8 cellular contexts compared by ENCODE assay signal in the genomic region with DNA sequence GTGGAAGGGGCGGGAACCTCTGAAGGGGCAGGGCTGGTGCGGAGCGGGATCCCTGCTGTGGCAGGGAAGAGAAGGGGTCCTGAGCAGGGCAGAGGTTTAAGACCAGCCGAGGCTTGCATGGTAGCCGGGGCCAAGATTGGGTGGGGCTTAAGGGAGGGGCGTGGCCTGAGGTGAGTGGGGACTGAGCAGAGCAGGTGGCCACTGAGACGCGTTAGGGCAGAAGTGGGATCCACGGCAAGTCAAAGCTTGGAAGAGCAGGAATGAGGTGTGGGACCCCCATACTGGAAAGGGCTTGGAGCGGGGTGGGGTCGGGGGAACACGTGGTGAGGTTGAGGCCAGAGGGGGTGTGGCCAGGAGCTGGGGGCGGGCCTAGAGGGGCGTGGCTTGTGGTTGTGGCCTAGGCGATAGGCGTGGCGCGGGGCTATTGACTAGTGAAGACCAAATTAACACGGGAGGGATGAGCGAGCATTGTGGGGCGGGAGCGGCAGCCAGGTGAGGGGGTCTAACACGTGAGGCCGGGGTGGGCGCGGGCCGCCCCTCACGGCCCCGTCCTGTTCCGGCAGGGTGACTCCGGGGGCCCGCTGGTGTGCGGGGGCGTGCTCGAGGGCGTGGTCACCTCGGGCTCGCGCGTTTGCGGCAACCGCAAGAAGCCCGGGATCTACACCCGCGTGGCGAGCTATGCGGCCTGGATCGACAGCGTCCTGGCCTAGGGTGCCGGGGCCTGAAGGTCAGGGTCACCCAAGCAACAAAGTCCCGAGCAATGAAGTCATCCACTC. TPM values are rescaled to one million over a fixed set of nuclear protein-coding genes. Genes with fewer than 3 reads are reported as not detected.
DNase-seq lines count a peak whose midpoint lies in the region; ATAC-seq, FAIRE-seq and TF ChIP-seq lines count a peak whose summit lies in the region.

No MANE protein-coding gene starts in this region.

- peaks cover 3% of the 10 kb centered on the region for H3K36me3 Mint-ChIP-seq in activated naive CD4-positive, alpha-beta T cell treated with anti-CD3 and anti-CD28 coated beads, Interleukin-2, amount 50 U/mL, for 24 hours

- TF ChIP-seq POLR2A in GM12891 (IDR thresholded peaks at IDR 0.05; ENCODE audit: low read depth, low read length), result no peak

- no peaks in the 10 kb centered on the region for H3K27me3 Mint-ChIP-seq in activated naive CD4-positive, alpha-beta T cell treated with anti-CD3 and anti-CD28 coated beads, Interleukin-2, amount 50 U/mL, for 24 hours

- no peak for ATAC-seq in HG02571 (IDR thresholded peaks at IDR 0.05; ENCODE audit: unreplicated experiment)
- ATAC-seq in GM21360 (IDR thresholded peaks at IDR 0.05; ENCODE audit: unreplicated experiment), result no peak

- peaks cover 20% of the 10 kb centered on the region for H3K4me1 Mint-ChIP-seq in activated naive CD4-positive, alpha-beta T cell treated with anti-CD3 and anti-CD28 coated beads, Interleukin-2, amount 50 U/mL, for 24 hours

- DNase-seq in GM12891 (ENCODE audit: insufficient read length, low spot score) (no peak), SW480 (ENCODE audit: low spot score) (peak; percentile 47), NCI-H2081 treated with DMSO at 0.1 percent for 48 hours (lab: John Stamatoyannopoulos, UW) (no peak)
- peak; percentile 47 to 69 (median 48) for DNase-seq in stimulated activated CD4-positive, alpha-beta T cell treated with anti-CD3 and anti-CD28 coated beads, TNF-alpha, amount 100 ng/mL, for 1 hour (ENCODE audit: low read depth in 3 of 3, low spot score in 1 of 3)

- H3K9ac ChIP-seq in iPS-15b (ENCODE audit: low read depth, low read length), result no peak overlapping the region

- H3K27me3 ChIP-seq in iPS-15b (ENCODE audit: control insufficient read depth, insufficient read depth, low read length), result peaks cover 5% of the 10 kb centered on the region

- H3K4me3 ChIP-seq in iPS-15b (ENCODE audit: low read depth, low read length), result peak overlapping the region; percentile 49

- no peaks in the 10 kb centered on the region for H3K9me3 Mint-ChIP-seq in activated naive CD4-positive, alpha-beta T cell treated with anti-CD3 and anti-CD28 coated beads, Interleukin-2, amount 50 U/mL, for 24 hours

- H3K27ac Mint-ChIP-seq in activated naive CD4-positive, alpha-beta T cell treated with anti-CD3 and anti-CD28 coated beads, Interleukin-2, amount 50 U/mL, for 24 hours, result peak overlapping the region; percentile 55

- H3K9me3 ChIP-seq in iPS-15b (ENCODE audit: control insufficient read depth, insufficient read depth, low read length), result no peaks in the 10 kb centered on the region

- FAIRE-seq in GM12891 (lab: Jason Lieb, UNC), result peak; percentile 38

- no peaks in the 10 kb centered on the region for H3K4me1 ChIP-seq in iPS-15b (ENCODE audit: control insufficient read depth, insufficient read depth, low read length)

- peaks cover under 1% of the 10 kb centered on the region for H3K36me3 ChIP-seq in iPS-15b (ENCODE audit: control insufficient read depth, insufficient read depth, low read length)

- H3K4me3 Mint-ChIP-seq in activated naive CD4-positive, alpha-beta T cell treated with anti-CD3 and anti-CD28 coated beads, Interleukin-2, amount 50 U/mL, for 24 hours, result peak overlapping the region; percentile 55

TF ChIP-seq in GM12891, 5 proteins besides CTCF, POLR2A, EP300 and RAD21:
- TF ChIP-seq TAF1 (IDR thresholded peaks at IDR 0.05; ENCODE audit: low read depth, low read length) (no peak), POLR2AphosphoS5 (IDR thresholded peaks at IDR 0.05; ENCODE audit: low read depth, low read length) (no peak), POU2F2 (IDR thresholded peaks at IDR 0.05; ENCODE audit: low read depth, low read length) (no peak), SPI1 (IDR thresholded peaks at IDR 0.05; ENCODE audit: low read depth, low read length) (no peak), PAX5 (IDR thresholded peaks at IDR 0.05; ENCODE audit: insufficient read depth, low read length, severe bottlenecking) (no peak)

RNA-seq across cellular contexts. Expression of a gene that starts 3.3 kb away (rescaled TPM):
- polyA plus RNA-seq in GM12891 (2012; ENCODE audit: low read depth, missing spikeins), result 0.27 TPM

RNA-seq across cellular contexts. Expression of a gene that starts 10.6 kb away (rescaled TPM):
- polyA plus RNA-seq in GM12891 (2012; ENCODE audit: low read depth, missing spikeins), result not detected

RNA-seq across cellular contexts. Expression of a gene that starts 21.9 kb away (rescaled TPM):
- not detected for polyA plus RNA-seq in GM12891 (2012; ENCODE audit: low read depth, missing spikeins)

RNA-seq across cellular contexts. Expression of a gene that starts 30.3 kb away (rescaled TPM):
- 25.2 TPM for polyA plus RNA-seq in GM12891 (2012; ENCODE audit: low read depth, missing spikeins)

RNA-seq across cellular contexts. Expression of a gene that starts 30.6 kb away (rescaled TPM):
- polyA plus RNA-seq in GM12891 (2012; ENCODE audit: low read depth, missing spikeins), result not detected

Comparison
In these comparisons a context has a peak if more than half of its experiments do, and no peak if none do; other contexts are left out.
1. DNase-seq: peak in SW480 (single experiment) and stimulated activated CD4-positive, alpha-beta T cell treated with anti-CD3 and anti-CD28 coated beads, TNF-alpha, amount 100 ng/mL, for 1 hour (3 of 3); none in GM12891 (single experiment) and NCI-H2081 treated with DMSO at 0.1 percent for 48 hours (single experiment).